ENCODE assay signal across 15 cellular contexts in the genomic region with DNA sequence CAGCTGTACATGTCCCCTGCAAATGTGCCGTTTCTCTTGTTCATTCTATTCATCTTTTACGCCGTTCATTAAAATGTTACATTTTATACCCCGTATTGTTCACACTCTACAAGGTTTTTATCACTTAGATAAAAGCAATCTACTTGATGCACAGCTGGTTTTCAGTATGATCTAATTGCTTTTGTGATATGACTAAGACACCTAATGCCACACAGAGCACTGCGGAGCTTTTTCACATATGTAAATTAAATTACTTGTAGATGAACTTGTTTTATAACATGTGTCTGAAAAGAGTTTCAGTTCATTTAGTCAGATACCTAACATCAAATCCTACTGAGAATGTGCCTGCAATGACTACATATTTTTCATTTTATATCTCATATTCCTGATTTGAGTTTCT.
DNase-seq lines count a peak whose midpoint lies in the region; ATAC-seq and TF ChIP-seq lines count a peak whose summit lies in the region.
"Had no signal": no experiment of that assay in that cellular context is flagged by ENCODE, and none has a peak within 500 bp of the region (broad histone marks: within the 10 kb centered on the region; RNA-seq: fewer than 3 reads in every experiment).

No MANE protein-coding gene starts in this region.

- TF ChIP-seq CTCF in GM12865 (IDR thresholded peaks at IDR 0.05; ENCODE audit: insufficient read depth, low read depth, low read length, missing control alignments) (no peak), OCI-LY3 (IDR thresholded peaks at IDR 0.05; ENCODE audit: low read depth, low read length) (no peak)

- no peak overlapping the region for H3K4me3 ChIP-seq in GM12865 (ENCODE audit: low read depth, low read length)
- H3K4me3 ChIP-seq in OCI-LY3 (ENCODE audit: low read length), result peak overlapping the region; percentile 30; the same call in 1 of the 2 replicates
- H3K4me3 ChIP-seq: HAP-1, K562 had no signal

- H3K4me1 ChIP-seq in OCI-LY3 (ENCODE audit: low read length), result peaks cover 15% of the 10 kb centered on the region
- H3K4me1 ChIP-seq: BE2C, HAP-1 had no signal

- H3K27me3 ChIP-seq in OCI-LY3 (ENCODE audit: low read depth, low read length), result no peaks in the 10 kb centered on the region
- H3K27me3 ChIP-seq: BE2C had no signal

- H3K79me2 ChIP-seq in OCI-LY3 (ENCODE audit: low read length), result no peaks in the 10 kb centered on the region

- H4K20me1 ChIP-seq in OCI-LY3 (ENCODE audit: insufficient read depth, low read length), result no peaks in the 10 kb centered on the region

- H2AFZ ChIP-seq in OCI-LY3 (ENCODE audit: low read depth, low read length), result no peak overlapping the region

- no peaks in the 10 kb centered on the region for H3K36me3 ChIP-seq in OCI-LY3 (replicated peaks; ENCODE audit: low read depth, low read length)
- H3K36me3 ChIP-seq: BE2C, HAP-1 had no signal

- DNase-seq in GM12865 (ENCODE audit: low read depth) (peak; percentile 52), AG08395 (ENCODE audit: low spot score) (no peak)
- DNase-seq: BE2C; CD8-positive, alpha-beta T cell; COR-L47; DND-41; GDM1; Kasumi-1 had no signal

- H3K9ac ChIP-seq in OCI-LY3 (ENCODE audit: low read length), result no peak overlapping the region

- no peaks in the 10 kb centered on the region for H3K9me3 ChIP-seq in OCI-LY3 (ENCODE audit: insufficient read depth, low read length)
- H3K9me3 ChIP-seq: BE2C, HAP-1 had no signal

- ATAC-seq in GM18502 (IDR thresholded peaks at IDR 0.05; ENCODE audit: poor library complexity, unreplicated experiment), result peak; percentile 67
- peak; percentile 55 for ATAC-seq in GM19351 (IDR thresholded peaks at IDR 0.05; ENCODE audit: unreplicated experiment)
- no peak for ATAC-seq in GM21390 (IDR thresholded peaks at IDR 0.05; ENCODE audit: unreplicated experiment)
- no peak for ATAC-seq in HG03520 (IDR thresholded peaks at IDR 0.05; ENCODE audit: unreplicated experiment)
- ATAC-seq: CD8-positive, alpha-beta T cell; K562 had no signal

- H3K27ac ChIP-seq in OCI-LY3 (ENCODE audit: low read length), result no peak overlapping the region

- peak overlapping the region; percentile 56 for H3K4me2 ChIP-seq in OCI-LY3 (ENCODE audit: low read length)

Comparison
In these comparisons a context has a peak if more than half of its experiments do, and no peak if none do; other contexts are left out.
1. ATAC-seq: peak in GM18502 (single experiment) and GM19351 (single experiment); none in GM21390 (single experiment) and HG03520 (single experiment).